9 cellular contexts compared by ENCODE assay signal in genomic region chr9:36091028-36091953, GRCh38. TPM values are rescaled to one million over a fixed set of nuclear protein-coding genes. Genes with fewer than 3 reads are reported as not detected.
A peak's percentile ranks its signal among the peaks of the same experiment; 100 is the strongest.
DNase-seq lines count a peak whose midpoint lies in the region; ATAC-seq lines count a peak whose summit lies in the region.
"Had no signal": no experiment of that assay in that cellular context is flagged by ENCODE, and none has a peak within 500 bp of the region (broad histone marks: within the 10 kb centered on the region; RNA-seq: fewer than 3 reads in every experiment).

No MANE protein-coding gene starts in this region.

- in situ Hi-C loops in Caki2 (cut with HindIII; ENCODE audit: low pct_unique_long_range_greater_than_20kb, low sequenced_read_pairs) = no loop called here

- DNase-seq in Caki2 (ENCODE audit: low read depth) (peak; percentile 91), NCI-H2196 (lab: John Stamatoyannopoulos, UW; ENCODE audit: unreplicated experiment) (peak; percentile 27), dermis microvascular lymphatic vessel endothelial cell (ENCODE audit: low read depth in 2 of 2) (peak; percentile 85 to 87), NCI-H2029 (lab: John Stamatoyannopoulos, UW) (no peak)
- no peak for DNase-seq in natural killer cell treated with Interleukin-12 subunit alpha and Interleukin-12 subunit beta and Interleukin-15 and Interleukin-18, amount 100 ng/mL, for 72 hours (ENCODE audit: low spot score)
- DNase-seq: KG1 had no signal

- H3K27me3 Mint-ChIP-seq in natural killer cell treated with Interleukin-12 subunit alpha and Interleukin-12 subunit beta and Interleukin-15 and Interleukin-18, amount 100 ng/mL, for 72 hours = no peaks in the 10 kb centered on the region

- peak overlapping the region; percentile 45 to 47 for H3K27ac Mint-ChIP-seq in natural killer cell treated with Interleukin-12 subunit alpha and Interleukin-12 subunit beta and Interleukin-15 and Interleukin-18, amount 100 ng/mL, for 72 hours

- no peak for ATAC-seq in natural killer cell treated with Interleukin-12 subunit alpha and Interleukin-12 subunit beta and Interleukin-15 and Interleukin-18, amount 100 ng/mL, for 72 hours
- no peak for ATAC-seq in GM18907 (IDR thresholded peaks at IDR 0.05; ENCODE audit: unreplicated experiment)
- no peak for ATAC-seq in HG02938 (IDR thresholded peaks at IDR 0.05; ENCODE audit: unreplicated experiment)
- ATAC-seq in GM19467 (IDR thresholded peaks at IDR 0.05; ENCODE audit: unreplicated experiment) = no peak

- H3K9me3 Mint-ChIP-seq in natural killer cell treated with Interleukin-12 subunit alpha and Interleukin-12 subunit beta and Interleukin-15 and Interleukin-18, amount 100 ng/mL, for 72 hours = no peaks in the 10 kb centered on the region

- H3K4me3 Mint-ChIP-seq in natural killer cell treated with Interleukin-12 subunit alpha and Interleukin-12 subunit beta and Interleukin-15 and Interleukin-18, amount 100 ng/mL, for 72 hours = peak overlapping the region; percentile 31

- H3K36me3 Mint-ChIP-seq in natural killer cell treated with Interleukin-12 subunit alpha and Interleukin-12 subunit beta and Interleukin-15 and Interleukin-18, amount 100 ng/mL, for 72 hours = peaks cover 7% of the 10 kb centered on the region

- peaks cover 14 to 20% of the 10 kb centered on the region in 2 donors for H3K4me1 Mint-ChIP-seq in natural killer cell treated with Interleukin-12 subunit alpha and Interleukin-12 subunit beta and Interleukin-15 and Interleukin-18, amount 100 ng/mL, for 72 hours (ENCODE audit: low read depth in 2 of 2)

RNA-seq across cellular contexts. Expression of gene GLIPR2, which starts 45.2 kb away (rescaled TPM):
- total RNA-seq in Caki2 (2014; rRNA removed; shearing (Covaris generic); ENCODE audit: low replicate concordance) = 19.1 and 25.7 TPM in 2 replicates
- 57.9 and 108 TPM in 2 replicates for total RNA-seq in dermis microvascular lymphatic vessel endothelial cell
- total RNA-seq in natural killer cell treated with Interleukin-12 subunit alpha and Interleukin-12 subunit beta and Interleukin-15 and Interleukin-18, amount 100 ng/mL, for 72 hours = 10 to 100 TPM; 11.0 to 27.1 TPM

RNA-seq across cellular contexts. Expression of gene RECK, which starts 54.6 kb away (rescaled TPM):
- total RNA-seq in Caki2 (2014; rRNA removed; shearing (Covaris generic); ENCODE audit: low replicate concordance) = 5.4 and 7.8 TPM in 2 replicates
- 21.7 and 32.9 TPM in 2 replicates for total RNA-seq in dermis microvascular lymphatic vessel endothelial cell
- total RNA-seq in natural killer cell treated with Interleukin-12 subunit alpha and Interleukin-12 subunit beta and Interleukin-15 and Interleukin-18, amount 100 ng/mL, for 72 hours = 1 to 10 TPM; 4.0 to 7.0 TPM

Comparison
In these comparisons a context has a peak if more than half of its experiments do, and no peak if none do; other contexts are left out.
1. DNase-seq: peak in Caki2 (single experiment), NCI-H2196 (single experiment) and dermis microvascular lymphatic vessel endothelial cell (2 of 2); none in natural killer cell treated with Interleukin-12 subunit alpha and Interleukin-12 subunit beta and Interleukin-15 and Interleukin-18, amount 100 ng/mL, for 72 hours (single experiment) and NCI-H2029 (single experiment).